Comparison of ENCODE assay signal across 26 cellular contexts in genomic region chr13:63393112-63393511, GRCh38.
DNase-seq lines count a peak whose midpoint lies in the region; ATAC-seq, FAIRE-seq and TF ChIP-seq lines count a peak whose summit lies in the region.
"Had no signal": no experiment of that assay in that cellular context is flagged by ENCODE, and none has a peak within 500 bp of the region (broad histone marks: within the 10 kb centered on the region; RNA-seq: fewer than 3 reads in every experiment).

No MANE protein-coding gene starts in this region.

- H3K9ac ChIP-seq in kidney (ENCODE audit: low read length in 2 of 2): no peak overlapping the region

- H3K4me1 ChIP-seq in kidney (ENCODE audit: control insufficient read depth in 1 of 2, insufficient read depth in 1 of 2, low read depth in 1 of 2, low read length in 2 of 2): no peaks in the 10 kb centered on the region

- no peak overlapping the region for H3K4me3 ChIP-seq in coronary artery
- no peak overlapping the region for H3K4me3 ChIP-seq in kidney (ENCODE audit: low read length in 2 of 2)
- H3K4me3 ChIP-seq: K562, MG63, PC-9, SK-N-MC had no signal

- H3K36me3 ChIP-seq in kidney (ENCODE audit: control insufficient read depth in 1 of 2, insufficient read depth in 2 of 2, low read length in 2 of 2): no peaks in the 10 kb centered on the region
- H3K36me3 ChIP-seq: MG63 had no signal

- no peaks in the 10 kb centered on the region for H3K36me3 Mint-ChIP-seq in chondrocyte (ENCODE audit: low read depth)
- H3K36me3 Mint-ChIP-seq: CD4-positive, CD25-positive, alpha-beta regulatory T cell had no signal

- DNase-seq in ELR (ENCODE audit: low read depth): peak; percentile 30
- peak; percentile 79 for DNase-seq in SK-MEL-5 (ENCODE audit: low read depth, low spot score)
- DNase-seq in chondrocyte (ENCODE audit: low spot score): no peak
- DNase-seq in iris pigment epithelial cell (ENCODE audit: low read depth): peak; percentile 8
- no peak for DNase-seq in NOMO-1 (lab: John Stamatoyannopoulos, UW; ENCODE audit: unreplicated experiment in 2 of 2)
- DNase-seq in coronary artery (ENCODE audit: low spot score): no peak
- DNase-seq in kidney: no peak
- DNase-seq: CD4-positive, CD25-positive, alpha-beta regulatory T cell; H7; MG63; NCI-H1105 treated with DMSO at 0.1 percent for 48 hours; NCI-H146; NCI-H1930; NCI-H2107; NCI-H446; NCI-H524 treated with DMSO at 0.1 percent for 48 hours; NCI-H82; NK-92 treated with Interleukin-12 subunit alpha and Interleukin-12 subunit beta, amount 100 ng/mL, for 24 hours; PC-9; SHP77 treated with DMSO at 0.1 percent for 48 hours; SW 1271 had no signal

- H3K9me3 ChIP-seq in kidney (ENCODE audit: control insufficient read depth in 1 of 2, low read length in 2 of 2): no peaks in the 10 kb centered on the region
- H3K9me3 ChIP-seq: MG63 had no signal

- in situ Hi-C loops in SK-MEL-5 (cut with HindIII; ENCODE audit: low pct_unique_long_range_greater_than_20kb, low sequenced_read_pairs): no loop called here

- TF ChIP-seq CTCF in chondrocyte (IDR thresholded peaks at IDR 0.05) (peak; percentile 67), coronary artery (IDR thresholded peaks at IDR 0.05) (no peak), kidney (IDR thresholded peaks at IDR 0.05; ENCODE audit: borderline replicate concordance, extremely low read depth, insufficient read depth) (no peak)

- H3K27me3 Mint-ChIP-seq in chondrocyte (ENCODE audit: low read depth): no peaks in the 10 kb centered on the region
- H3K27me3 Mint-ChIP-seq: CD4-positive, CD25-positive, alpha-beta regulatory T cell had no signal

- H3K27ac Mint-ChIP-seq in chondrocyte (ENCODE audit: unreplicated experiment): no peak overlapping the region
- H3K27ac Mint-ChIP-seq: CD4-positive, CD25-positive, alpha-beta regulatory T cell had no signal

- H3K27ac ChIP-seq in coronary artery: no peak overlapping the region
- no peak overlapping the region for H3K27ac ChIP-seq in kidney (ENCODE audit: low read depth in 2 of 2, low read length in 2 of 2)
- H3K27ac ChIP-seq: PC-9, SK-N-MC had no signal

- no peak for ATAC-seq in GM18517 (IDR thresholded peaks at IDR 0.05; ENCODE audit: unreplicated experiment)
- ATAC-seq: HepG2, K562 had no signal

- no peaks in the 10 kb centered on the region for H3K4me1 Mint-ChIP-seq in chondrocyte (ENCODE audit: low read depth)
- H3K4me1 Mint-ChIP-seq: CD4-positive, CD25-positive, alpha-beta regulatory T cell had no signal

- intact Hi-C loops in kidney (cut with DNase I): no loop called here

- H3K4me3 Mint-ChIP-seq in chondrocyte (ENCODE audit: unreplicated experiment): no peak overlapping the region
- H3K4me3 Mint-ChIP-seq: CD4-positive, CD25-positive, alpha-beta regulatory T cell had no signal

- peaks cover 2% of the 10 kb centered on the region for H3K9me3 Mint-ChIP-seq in chondrocyte (ENCODE audit: low read depth)

- no peak for FAIRE-seq in kidney (lab: Jason Lieb, UNC)
- FAIRE-seq: D721Med, HepG2, K562 had no signal

Comparison
In these comparisons a context has a peak if more than half of its experiments do, and no peak if none do; other contexts are left out.
1. DNase-seq: peak in ELR (single experiment), SK-MEL-5 (single experiment) and iris pigment epithelial cell (single experiment); none in chondrocyte (single experiment), NOMO-1 (0 of 2), coronary artery (single experiment) and kidney (single experiment).